1 cellular context compared by ENCODE assay signal in the genomic region with DNA sequence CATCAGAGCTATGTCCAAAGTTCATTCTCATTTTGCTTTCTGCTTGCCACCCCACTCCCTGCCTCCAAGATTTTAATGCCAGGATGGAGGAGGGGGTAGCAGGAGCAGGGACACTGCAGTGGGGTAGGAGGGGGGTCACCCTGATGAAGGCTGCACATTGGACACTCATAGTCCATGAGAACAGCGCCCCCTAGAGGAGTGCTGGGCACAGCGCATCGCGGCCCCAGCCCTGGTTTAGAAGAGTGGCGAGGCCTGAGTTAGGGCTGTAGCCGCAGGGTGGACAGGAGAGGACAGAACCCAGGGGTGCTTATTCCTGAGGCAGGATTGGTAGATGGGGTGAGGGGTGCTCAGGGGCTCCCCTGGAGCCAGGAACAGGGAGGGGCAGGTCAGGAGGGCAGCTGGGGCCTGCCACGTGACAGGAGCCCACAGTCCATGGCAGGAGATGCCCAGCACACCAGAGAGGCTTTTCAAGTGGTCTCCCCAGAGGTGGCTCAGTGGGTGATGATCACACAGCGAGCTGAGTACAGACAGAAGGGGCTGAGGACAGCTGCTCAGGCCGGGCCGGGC.
A peak's percentile ranks its signal among the peaks of the same experiment; 100 is the strongest.
TF ChIP-seq lines count a peak whose summit lies in the region.

No MANE protein-coding gene starts in this region.

TF ChIP-seq in HEK293, 187 proteins besides CTCF, POLR2A, EP300 and RAD21 (continued from another document):
- TF ChIP-seq, protein P1, sequence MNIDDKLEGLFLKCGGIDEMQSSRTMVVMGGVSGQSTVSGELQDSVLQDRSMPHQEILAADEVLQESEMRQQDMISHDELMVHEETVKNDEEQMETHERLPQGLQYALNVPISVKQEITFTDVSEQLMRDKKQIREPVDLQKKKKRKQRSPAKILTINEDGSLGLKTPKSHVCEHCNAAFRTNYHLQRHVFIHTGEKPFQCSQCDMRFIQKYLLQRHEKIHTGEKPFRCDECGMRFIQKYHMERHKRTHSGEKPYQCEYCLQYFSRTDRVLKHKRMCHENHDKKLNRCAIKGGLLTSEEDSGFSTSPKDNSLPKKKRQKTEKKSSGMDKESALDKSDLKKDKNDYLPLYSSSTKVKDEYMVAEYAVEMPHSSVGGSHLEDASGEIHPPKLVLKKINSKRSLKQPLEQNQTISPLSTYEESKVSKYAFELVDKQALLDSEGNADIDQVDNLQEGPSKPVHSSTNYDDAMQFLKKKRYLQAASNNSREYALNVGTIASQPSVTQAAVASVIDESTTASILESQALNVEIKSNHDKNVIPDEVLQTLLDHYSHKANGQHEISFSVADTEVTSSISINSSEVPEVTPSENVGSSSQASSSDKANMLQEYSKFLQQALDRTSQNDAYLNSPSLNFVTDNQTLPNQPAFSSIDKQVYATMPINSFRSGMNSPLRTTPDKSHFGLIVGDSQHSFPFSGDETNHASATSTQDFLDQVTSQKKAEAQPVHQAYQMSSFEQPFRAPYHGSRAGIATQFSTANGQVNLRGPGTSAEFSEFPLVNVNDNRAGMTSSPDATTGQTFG (tag by site-specific recombination; IDR thresholded peaks at IDR 0.05; ENCODE audit: borderline replicate concordance): no peak
- TF ChIP-seq ZNF311 (tag by site-specific recombination; IDR thresholded peaks at IDR 0.05; ENCODE audit: borderline replicate concordance): no peak
- TF ChIP-seq ZNF664 (tag by site-specific recombination; IDR thresholded peaks at IDR 0.05): no peak
- no peak for TF ChIP-seq ZNF416 (tag by site-specific recombination; IDR thresholded peaks at IDR 0.05)
- no peak for TF ChIP-seq ZNF114 (tag by site-specific recombination; IDR thresholded peaks at IDR 0.05)
- no peak for TF ChIP-seq ZBTB8A (tag by site-specific recombination; IDR thresholded peaks at IDR 0.05)
- no peak for TF ChIP-seq ZNF670 (tag by site-specific recombination; IDR thresholded peaks at IDR 0.05; ENCODE audit: low read depth)
- TF ChIP-seq MZF1 (tag by site-specific recombination; IDR thresholded peaks at IDR 0.05; ENCODE audit: borderline replicate concordance): no peak
- TF ChIP-seq ZNF654 (tag by site-specific recombination; IDR thresholded peaks at IDR 0.05; ENCODE audit: low read depth): peak; percentile 46
- no peak for TF ChIP-seq ZNF423 (tag by site-specific recombination; IDR thresholded peaks at IDR 0.05)
- TF ChIP-seq ZNF174 (tag by site-specific recombination; IDR thresholded peaks at IDR 0.05): no peak
- TF ChIP-seq GLIS1 (tag by site-specific recombination; IDR thresholded peaks at IDR 0.05): peak; percentile 24; the same call in 1 of the 2 replicates
